ENCODE assay signal across 14 cellular contexts in genomic region chr2:101777337-101777736, GRCh38.
"Had no signal": no experiment of that assay in that cellular context is flagged by ENCODE, and none has a peak within 500 bp of the region (broad histone marks: within the 10 kb centered on the region; RNA-seq: fewer than 3 reads in every experiment).

No MANE protein-coding gene starts in this region.

- H3K4me1 ChIP-seq: foreskin keratinocyte had no signal

- H3K27me3 Mint-ChIP-seq: activated CD4-positive, alpha-beta memory T cell treated with anti-CD3 and anti-CD28 coated beads for 36 hours; natural killer cell treated with Interleukin-12 subunit alpha and Interleukin-12 subunit beta and Interleukin-15 and Interleukin-18, amount 100 ng/mL, for 72 hours had no signal

- H3K36me3 ChIP-seq: transverse colon had no signal

- ATAC-seq: foreskin keratinocyte had no signal

- H3K27ac Mint-ChIP-seq: activated CD4-positive, alpha-beta memory T cell treated with anti-CD3 and anti-CD28 coated beads for 36 hours; natural killer cell treated with Interleukin-12 subunit alpha and Interleukin-12 subunit beta and Interleukin-15 and Interleukin-18, amount 100 ng/mL, for 72 hours; T-helper 2 cell treated with Interferon-gamma antibody and Interleukin-4, amounts not matched to agents 5 μg/mL and 100 μg/mL, for 36 hours had no signal

- FAIRE-seq: endometrium, islet of Langerhans had no signal

- H3K4me3 Mint-ChIP-seq: activated CD4-positive, alpha-beta memory T cell treated with anti-CD3 and anti-CD28 coated beads for 36 hours; natural killer cell treated with Interleukin-12 subunit alpha and Interleukin-12 subunit beta and Interleukin-15 and Interleukin-18, amount 100 ng/mL, for 72 hours; T-helper 2 cell treated with Interferon-gamma antibody and Interleukin-4, amounts not matched to agents 5 μg/mL and 100 μg/mL, for 36 hours had no signal

- H3K36me3 Mint-ChIP-seq: activated CD4-positive, alpha-beta memory T cell treated with anti-CD3 and anti-CD28 coated beads for 36 hours; natural killer cell treated with Interleukin-12 subunit alpha and Interleukin-12 subunit beta and Interleukin-15 and Interleukin-18, amount 100 ng/mL, for 72 hours had no signal

- H3K27ac ChIP-seq: foreskin keratinocyte, transverse colon had no signal

- H3K4me3 ChIP-seq: transverse colon had no signal

- H3K9me3 Mint-ChIP-seq: activated CD4-positive, alpha-beta memory T cell treated with anti-CD3 and anti-CD28 coated beads for 36 hours; natural killer cell treated with Interleukin-12 subunit alpha and Interleukin-12 subunit beta and Interleukin-15 and Interleukin-18, amount 100 ng/mL, for 72 hours; T-helper 2 cell treated with Interferon-gamma antibody and Interleukin-4, amounts not matched to agents 5 μg/mL and 100 μg/mL, for 36 hours had no signal

- DNase-seq: activated CD4-positive, alpha-beta memory T cell treated with anti-CD3 and anti-CD28 coated beads for 36 hours; activated CD4-positive, CD25-positive, alpha-beta regulatory T cell treated with anti-CD3 and anti-CD28 coated beads, Interleukin-2, amount 50 U/mL, for 72 hours; activated naive CD4-positive, alpha-beta T cell; activated T-cell treated with anti-CD3 and anti-CD28 coated beads, Interleukin-2, amount 50 U/mL, for 48 hours; amniotic stem cell; foreskin keratinocyte; head of caudate nucleus; SHP77 treated with DMSO at 0.1 percent for 48 hours; stimulated activated CD4-positive, alpha-beta T cell treated with anti-CD3 and anti-CD28 coated beads, Interleukin-4, amount 100 ng/mL, for 1 hour; transverse colon had no signal

- H3K9me3 ChIP-seq: transverse colon had no signal

- H3K27me3 ChIP-seq: foreskin keratinocyte, transverse colon had no signal
